8 cellular contexts compared by ENCODE assay signal in the genomic region with DNA sequence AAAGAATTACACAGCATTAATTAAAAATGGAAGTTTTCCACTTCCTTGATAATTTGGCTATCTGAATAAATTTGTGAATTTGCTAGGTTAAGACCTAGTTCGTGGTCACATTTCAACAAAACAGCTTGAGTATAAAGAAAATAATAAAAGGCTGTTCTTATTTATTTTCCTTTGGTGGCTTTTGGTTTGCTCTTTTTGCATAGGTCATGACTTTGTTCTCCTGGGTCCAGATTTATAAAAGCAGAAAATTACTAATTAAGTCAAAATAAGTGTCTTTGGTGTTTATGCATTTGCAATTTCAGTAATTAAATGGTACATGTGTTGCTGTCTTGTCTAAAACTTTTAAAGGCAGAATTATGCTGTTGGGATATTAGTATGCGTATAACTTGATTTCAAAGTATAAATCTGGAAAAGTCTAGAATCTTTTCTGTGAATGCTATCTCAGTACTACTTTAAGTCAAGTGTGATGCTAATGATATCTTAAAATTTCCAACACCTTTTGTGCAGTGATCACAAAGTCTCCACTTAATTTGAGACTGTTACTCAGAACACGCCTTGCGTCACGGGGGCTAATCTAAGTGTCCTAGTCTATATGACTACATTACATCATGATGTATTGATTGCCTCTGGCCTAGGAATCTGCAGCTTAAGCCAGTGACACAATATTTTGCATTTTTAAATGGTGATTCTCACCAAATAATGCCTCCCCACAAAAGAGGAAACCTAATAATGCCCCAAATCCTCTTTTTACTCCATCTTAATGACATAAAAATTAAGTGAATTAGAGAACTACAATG. TPM values are rescaled to one million over a fixed set of nuclear protein-coding genes. Genes with fewer than 3 reads are reported as not detected.
DNase-seq lines count a peak whose midpoint lies in the region; ATAC-seq and TF ChIP-seq lines count a peak whose summit lies in the region.

No MANE protein-coding gene starts in this region.

- H3K4me1 Mint-ChIP-seq in T-helper 1 cell treated with Interleukin-12 subunit alpha and Interleukin-12 subunit beta and Interleukin-4 antibody, amounts not matched to agents 30 μg/mL and 1 μg/mL, for 36 hours (ENCODE audit: low read depth), result peaks cover 42% of the 10 kb centered on the region

- no peak for TF ChIP-seq EP300 in esophagus muscularis mucosa (IDR thresholded peaks at IDR 0.05)

- no peak for TF ChIP-seq CTCF in esophagus muscularis mucosa (IDR thresholded peaks at IDR 0.05)

- peak overlapping the region; percentile 83 for H3K27ac Mint-ChIP-seq in T-helper 1 cell treated with Interleukin-12 subunit alpha and Interleukin-12 subunit beta and Interleukin-4 antibody, amounts not matched to agents 30 μg/mL and 1 μg/mL, for 36 hours

- no peak for ATAC-seq in HG03469 (IDR thresholded peaks at IDR 0.05; ENCODE audit: unreplicated experiment)

- H3K9me3 Mint-ChIP-seq in T-helper 1 cell treated with Interleukin-12 subunit alpha and Interleukin-12 subunit beta and Interleukin-4 antibody, amounts not matched to agents 30 μg/mL and 1 μg/mL, for 36 hours, result no peaks in the 10 kb centered on the region

- TF ChIP-seq POLR2A in esophagus muscularis mucosa (IDR thresholded peaks at IDR 0.05; ENCODE audit: low read depth), result no peak

- peaks cover 0 to 3% (median 0%) of the 10 kb centered on the region in 4 donors for H3K36me3 ChIP-seq in esophagus muscularis mucosa

- H3K27me3 Mint-ChIP-seq in T-helper 1 cell treated with Interleukin-12 subunit alpha and Interleukin-12 subunit beta and Interleukin-4 antibody, amounts not matched to agents 30 μg/mL and 1 μg/mL, for 36 hours (ENCODE audit: low read depth), result no peaks in the 10 kb centered on the region

- intact Hi-C loops in esophagus muscularis mucosa (cut with DNase I), result loop anchor here (5.0 kb wide), 2 partner anchors 89 to 139 kb away; partner anchors contain the start of genes ATP5F1E and NELFCD

- H3K9me3 ChIP-seq in esophagus muscularis mucosa, result no peaks in the 10 kb centered on the region

- no peaks in the 10 kb centered on the region for H3K27me3 ChIP-seq in esophagus muscularis mucosa

- H3K4me1 ChIP-seq in esophagus muscularis mucosa, result peaks cover 56 to 68% (median 63%) of the 10 kb centered on the region in 4 donors

- H3K4me3 ChIP-seq in esophagus muscularis mucosa, result peak overlapping the region; percentile 88 to 95 (median 93)

- peak overlapping the region; percentile 99 to 100 (median 99) for H3K27ac ChIP-seq in esophagus muscularis mucosa (replicated peaks in 1 of 4)

- DNase-seq in DMS 273 (lab: John Stamatoyannopoulos, UW; ENCODE audit: unreplicated experiment) (peak; percentile 15), DMS 273 treated with DMSO at 0.1 percent for 48 hours (lab: John Stamatoyannopoulos, UW) (no peak), esophagus muscularis mucosa (ENCODE audit: extremely low spot score) (no peak), NCI-H187 (lab: John Stamatoyannopoulos, UW) (no peak), SW480 (ENCODE audit: low spot score) (no peak)
- peak; percentile 49 to 51 for DNase-seq in stimulated activated CD4-positive, alpha-beta T cell treated with anti-CD3 and anti-CD28 coated beads, Interleukin-15, amount 100 ng/mL, for 48 hours (ENCODE audit: low read depth in 2 of 2)

- peak overlapping the region; percentile 80 for H3K4me3 Mint-ChIP-seq in T-helper 1 cell treated with Interleukin-12 subunit alpha and Interleukin-12 subunit beta and Interleukin-4 antibody, amounts not matched to agents 30 μg/mL and 1 μg/mL, for 36 hours

- WGBS in esophagus muscularis mucosa, result 43% methylated on average over 5 of the region's 5 CpGs

- H3K36me3 Mint-ChIP-seq in T-helper 1 cell treated with Interleukin-12 subunit alpha and Interleukin-12 subunit beta and Interleukin-4 antibody, amounts not matched to agents 30 μg/mL and 1 μg/mL, for 36 hours (ENCODE audit: low read depth), result peaks cover 21% of the 10 kb centered on the region

RNA-seq across cellular contexts. Expression of gene GNAS, which starts 41.0 kb away (rescaled TPM):
- total RNA-seq in esophagus muscularis mucosa, result 100 to 1,000 TPM; 679 to 875 (median 782) TPM

RNA-seq across cellular contexts. Expression of gene GNAS-AS1, which starts 42.9 kb away (rescaled TPM):
- total RNA-seq in esophagus muscularis mucosa, result under 1 TPM in 3 of 4 donors, not detected in 1; 0.13 to 0.42 (median 0.23) TPM

Comparison
In these comparisons a context has a peak if more than half of its experiments do, and no peak if none do; other contexts are left out.
1. DNase-seq: peak in DMS 273 (single experiment) and stimulated activated CD4-positive, alpha-beta T cell treated with anti-CD3 and anti-CD28 coated beads, Interleukin-15, amount 100 ng/mL, for 48 hours (2 of 2); none in DMS 273 treated with DMSO at 0.1 percent for 48 hours (single experiment), esophagus muscularis mucosa (single experiment), NCI-H187 (0 of 2) and SW480 (single experiment).